8 cellular contexts compared by ENCODE assay signal in the genomic region with DNA sequence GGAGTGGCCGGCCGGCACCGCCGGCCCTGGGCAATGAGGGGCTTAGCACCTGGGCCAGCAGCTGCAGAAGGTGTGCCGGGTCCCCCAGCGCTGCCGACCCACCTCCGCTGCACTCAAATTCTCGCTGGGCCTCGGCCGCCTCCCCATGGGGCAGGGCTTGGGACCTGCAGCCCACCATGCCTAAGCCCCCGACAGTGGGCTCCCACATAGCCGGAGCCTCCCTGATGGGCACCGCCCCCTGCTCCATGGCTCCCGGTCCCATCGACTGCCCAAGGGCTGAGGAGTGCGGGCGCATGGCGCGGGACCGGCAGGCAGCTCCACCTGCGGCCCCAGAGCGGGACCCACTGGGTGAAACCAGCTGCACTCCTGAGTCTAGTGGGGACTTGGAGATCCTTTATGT. TPM values are rescaled to one million over a fixed set of nuclear protein-coding genes. Genes with fewer than 3 reads are reported as not detected.
"Had no signal": no experiment of that assay in that cellular context is flagged by ENCODE, and none has a peak within 500 bp of the region (broad histone marks: within the 10 kb centered on the region; RNA-seq: fewer than 3 reads in every experiment).

No MANE protein-coding gene starts in this region.

- DNase-seq: IMR-90, KBM-7 had no signal

- ATAC-seq: HepG2, K562 had no signal

- H3K4me3 ChIP-seq: K562 had no signal

- H3K27ac ChIP-seq: HL-60 had no signal

RNA-seq across cellular contexts. Expression of gene SPINT4, which starts 13.8 kb away (rescaled TPM):
- total RNA-seq: HepG2, HT-29, HT1080, IMR-90, K562 had no signal
- polyA plus RNA-seq: HepG2, IgD-negative memory B cell, IMR-90, K562 had no signal

RNA-seq across cellular contexts. Expression of gene WFDC10B, which starts 31.2 kb away (rescaled TPM):
- total RNA-seq: HepG2, HT-29, IMR-90, K562 had no signal
- polyA plus RNA-seq: IgD-negative memory B cell, IMR-90, K562 had no signal

RNA-seq across cellular contexts. Expression of gene WFDC13, which starts 34.1 kb away (rescaled TPM):
- total RNA-seq: HepG2, HT-29, HT1080, IMR-90, K562 had no signal
- polyA plus RNA-seq: HepG2, IgD-negative memory B cell, IMR-90, K562 had no signal

RNA-seq across cellular contexts. Expression of gene WFDC3, which starts 55.7 kb away (rescaled TPM):
- total RNA-seq: HT-29, K562 had no signal
- polyA plus RNA-seq: HepG2, IgD-negative memory B cell had no signal
